In genomic region chr12:95978774-95979173, GRCh38 we compare ENCODE assay signal across 31 cellular contexts. TPM values are rescaled to one million over a fixed set of nuclear protein-coding genes. Genes with fewer than 3 reads are reported as not detected.
"Had no signal": no experiment of that assay in that cellular context is flagged by ENCODE, and none has a peak within 500 bp of the region (broad histone marks: within the 10 kb centered on the region; RNA-seq: fewer than 3 reads in every experiment).

No MANE protein-coding gene starts in this region.

- FAIRE-seq: TTC549 had no signal

- DNase-seq: activated B cell treated with CpG ODN at 0.5 μM for 24 hours; activated CD4-positive, alpha-beta memory T cell treated with anti-CD3 and anti-CD28 coated beads for 36 hours; activated CD4-positive, alpha-beta T cell treated with anti-CD3 and anti-CD28 coated beads for 4 hours; activated CD4-positive, alpha-beta T cell treated with anti-CD3 and anti-CD28 coated beads, Interleukin-2, amount 10 ng/mL, durations not matched to agents 24 days and 14 days; activated CD4-positive, alpha-beta T cell treated with anti-CD3 and anti-CD28 coated beads, Interleukin-2, amount 50 U/mL, for 1 hour; activated CD4-positive, alpha-beta T cell treated with anti-CD3 and anti-CD28 coated beads, Interleukin-2, amount 50 U/mL, for 4 hours; activated CD4-positive, CD25-positive, alpha-beta regulatory T cell treated with anti-CD3 and anti-CD28 coated beads, Interleukin-2, amount 50 U/mL, for 72 hours; activated CD8-positive, alpha-beta memory T cell treated with anti-CD3 and anti-CD28 coated beads, Interleukin-2, amount 50 U/mL, for 4 hours; activated CD8-positive, alpha-beta T cell treated with anti-CD3 and anti-CD28 coated beads for 36 hours; activated effector memory CD4-positive, alpha-beta T cell treated with anti-CD3 and anti-CD28 coated beads, Interleukin-2, amount 50 U/mL, for 16 hours; activated naive CD4-positive, alpha-beta T cell treated with anti-CD3 and anti-CD28 coated beads, Interleukin-2, amount 10 ng/mL, durations not matched to agents 7 days and 5 days; activated naive CD4-positive, alpha-beta T cell treated with Interleukin-2 at 50 U/mL for 16 hours; activated naive CD8-positive, alpha-beta T cell treated with anti-CD3 and anti-CD28 coated beads, Interleukin-2, amount 10 ng/mL, durations not matched to agents 7 days and 5 days; activated naive CD8-positive, alpha-beta T cell treated with anti-CD3 and anti-CD28 coated beads, Interleukin-2, amount 50 U/mL, for 24 hours; activated T-cell treated with anti-CD3 and anti-CD28 coated beads for 4 hours; activated T-cell treated with anti-CD3 and anti-CD28 coated beads, Interleukin-2, amount 50 U/mL, for 1 hour; activated T-cell treated with anti-CD3 and anti-CD28 coated beads, Interleukin-2, amount 50 U/mL, for 4 hours; activated T-cell treated with anti-CD3 and anti-CD28 coated beads, Interleukin-2, amount 50 U/mL, for 72 hours; amygdala; anterior cingulate cortex; central memory CD4-positive, alpha-beta T cell; T-helper 1 cell; T-helper 2 cell; T-helper 9 cell had no signal

- H3K27me3 ChIP-seq: ascending aorta had no signal

- H3K36me3 ChIP-seq: ascending aorta had no signal

- ATAC-seq: activated CD8-positive, alpha-beta T cell treated with anti-CD3 and anti-CD28 coated beads for 36 hours; activated naive CD8-positive, alpha-beta T cell treated with anti-CD3 and anti-CD28 coated beads, Interleukin-2, amount 50 U/mL, for 24 hours; activated T-cell treated with anti-CD3 and anti-CD28 coated beads, Interleukin-2, amount 50 U/mL, for 4 hours; activated T-cell treated with anti-CD3 and anti-CD28 coated beads, Interleukin-2, amount 50 U/mL, for 72 hours; activated T-helper 17 cell treated with anti-CD3 and anti-CD28 coated beads, Interleukin-2, amount 50 U/mL, for 72 hours had no signal

- H3K9me3 ChIP-seq: ascending aorta had no signal

- H3K4me3 ChIP-seq: ascending aorta had no signal

- H3K27ac ChIP-seq: ascending aorta, VCaP had no signal

- H3K4me1 ChIP-seq: ascending aorta had no signal

RNA-seq across cellular contexts. Expression of gene CCDC38, which starts 36.4 kb away (rescaled TPM):
- total RNA-seq: activated CD4-positive, alpha-beta T cell treated with anti-CD3 and anti-CD28 coated beads, Interleukin-2, amount 10 ng/mL, durations not matched to agents 24 days and 14 days; activated T-helper 1 cell treated with anti-CD3 and anti-CD28 coated beads, Interleukin-12 subunit alpha, Interleukin-12 subunit beta, Interleukin-2, Interleukin-4 antibody, amounts not matched to agents 30 ng/mL and 10 ng/mL and 1 ng/mL, durations not matched to agents 14 hours and 24 hours and 36 hours; ascending aorta; cardiac septum; cerebellum had no signal
